9 cellular contexts compared by ENCODE assay signal in genomic region chr12:110531741-110532333, GRCh38. TPM values are rescaled to one million over a fixed set of nuclear protein-coding genes. Genes with fewer than 3 reads are reported as not detected.
DNase-seq lines count a peak whose midpoint lies in the region; ATAC-seq, FAIRE-seq and TF ChIP-seq lines count a peak whose summit lies in the region.
"Had no signal": no experiment of that assay in that cellular context is flagged by ENCODE, and none has a peak within 500 bp of the region (broad histone marks: within the 10 kb centered on the region; RNA-seq: fewer than 3 reads in every experiment).

No MANE protein-coding gene starts in this region.

- DNase-seq in HCEC 1CT (peak; percentile 57), keratinocyte (ENCODE audit: low read depth, low spot score) (no peak), GOT3 (lab: John Stamatoyannopoulos, UW) (no peak), NCI-H128 (lab: John Stamatoyannopoulos, UW; ENCODE audit: unreplicated experiment) (no peak), kidney glomerular epithelial cell (lab: John Stamatoyannopoulos, UW) (no peak)
- no peak for DNase-seq in activated naive CD4-positive, alpha-beta T cell treated with anti-CD3 and anti-CD28 coated beads, Interleukin-2, amount 10 ng/mL, durations not matched to agents 7 days and 5 days

- H3K27me3 ChIP-seq in OCI-LY3 (ENCODE audit: low read depth, low read length), result no peaks in the 10 kb centered on the region
- H3K27me3 ChIP-seq in keratinocyte (ENCODE audit: control insufficient read depth, extremely low read depth, insufficient read depth, low read length), result no peaks in the 10 kb centered on the region

- peak; percentile 86 for ATAC-seq in GM18858 (IDR thresholded peaks at IDR 0.05; ENCODE audit: unreplicated experiment)

- H3K36me3 Mint-ChIP-seq in activated naive CD4-positive, alpha-beta T cell treated with anti-CD3 and anti-CD28 coated beads, Interleukin-2, amount 10 ng/mL, durations not matched to agents 7 days and 5 days, result peaks cover 60% of the 10 kb centered on the region

- FAIRE-seq in keratinocyte (lab: Jason Lieb, UNC), result peak; percentile 46

- H3K27ac Mint-ChIP-seq in activated naive CD4-positive, alpha-beta T cell treated with anti-CD3 and anti-CD28 coated beads, Interleukin-2, amount 10 ng/mL, durations not matched to agents 7 days and 5 days, result no peak overlapping the region

- peak overlapping the region; percentile 65 for H3K4me2 ChIP-seq in OCI-LY3 (ENCODE audit: low read length)
- peak overlapping the region; percentile 25 for H3K4me2 ChIP-seq in keratinocyte (ENCODE audit: control insufficient read depth, extremely low read depth, insufficient read depth, low read depth, low read length)

- TF ChIP-seq CTCF in OCI-LY3 (IDR thresholded peaks at IDR 0.05; ENCODE audit: low read depth, low read length) (no peak), keratinocyte (optimal IDR thresholded peaks at IDR 0.05 in 1 of 3, IDR thresholded peaks at IDR 0.05 in 1 of 3, conservative IDR thresholded peaks at IDR 0.05 in 1 of 3; ENCODE audit: extremely low read depth in 1 of 3, insufficient read depth in 2 of 3, low read length in 3 of 3) (no peak)

- H3K36me3 ChIP-seq in OCI-LY3 (replicated peaks; ENCODE audit: low read depth, low read length), result peaks cover 49% of the 10 kb centered on the region
- peaks cover 11 to 23% of the 10 kb centered on the region in 2 experiments for H3K36me3 ChIP-seq in keratinocyte (ENCODE audit: control insufficient read depth in 2 of 2, extremely low read depth in 1 of 2, insufficient read depth in 2 of 2, low read length in 2 of 2)

- no peaks in the 10 kb centered on the region for H3K27me3 Mint-ChIP-seq in activated naive CD4-positive, alpha-beta T cell treated with anti-CD3 and anti-CD28 coated beads, Interleukin-2, amount 10 ng/mL, durations not matched to agents 7 days and 5 days

- H3K4me3 Mint-ChIP-seq in activated naive CD4-positive, alpha-beta T cell treated with anti-CD3 and anti-CD28 coated beads, Interleukin-2, amount 10 ng/mL, durations not matched to agents 7 days and 5 days, result no peak overlapping the region

- H3K27ac ChIP-seq in OCI-LY3 (ENCODE audit: low read length) (peak overlapping the region; percentile 60), keratinocyte (ENCODE audit: control insufficient read depth, insufficient read depth, low read length) (peak overlapping the region; percentile 19)
- H3K27ac ChIP-seq: SK-N-MC had no signal

- H3K4me1 Mint-ChIP-seq in activated naive CD4-positive, alpha-beta T cell treated with anti-CD3 and anti-CD28 coated beads, Interleukin-2, amount 10 ng/mL, durations not matched to agents 7 days and 5 days, result peaks cover 9% of the 10 kb centered on the region

- H3K4me1 ChIP-seq in OCI-LY3 (ENCODE audit: low read length) (peaks cover 32% of the 10 kb centered on the region), keratinocyte (ENCODE audit: control insufficient read depth, extremely low read depth, insufficient read depth, low read length) (peaks cover 20% of the 10 kb centered on the region)

- H3K9me3 ChIP-seq in OCI-LY3 (ENCODE audit: insufficient read depth, low read length), result no peaks in the 10 kb centered on the region
- H3K9me3 ChIP-seq in keratinocyte (ENCODE audit: control insufficient read depth, low read depth, low read length), result no peaks in the 10 kb centered on the region

- H3K9ac ChIP-seq in OCI-LY3 (ENCODE audit: low read length) (no peak overlapping the region), keratinocyte (ENCODE audit: control insufficient read depth, extremely low read depth, insufficient read depth, low read length) (no peak overlapping the region)

- H3K79me2 ChIP-seq in OCI-LY3 (ENCODE audit: low read length) (peaks cover 16% of the 10 kb centered on the region), keratinocyte (ENCODE audit: control insufficient read depth, insufficient read depth, low read length) (peaks cover 21% of the 10 kb centered on the region)

- no peaks in the 10 kb centered on the region for H3K9me1 ChIP-seq in keratinocyte (ENCODE audit: control insufficient read depth, extremely low read depth, insufficient read depth, low read length)

- dilution Hi-C loops in keratinocyte (cut with MboI; ENCODE audit: extremely low pct_ligation_motif_present, low sequenced_read_pairs), result no loop called here

- CTCF ChIA-PET in activated naive CD4-positive, alpha-beta T cell treated with anti-CD3 and anti-CD28 coated beads, Interleukin-2, amount 10 ng/mL, durations not matched to agents 7 days and 5 days (lab: Charles Lee), result interaction anchor here (1.0 to 3.5 kb wide), 4 partner anchors 23 to 69 kb away, joined by 3 to 12 read pairs (median 3); partner anchors contain the start of genes FAM216A and GPN3

- H2AFZ ChIP-seq in OCI-LY3 (ENCODE audit: low read depth, low read length) (no peak overlapping the region), keratinocyte (ENCODE audit: control insufficient read depth, low read length) (no peak overlapping the region)

- H3K9me3 Mint-ChIP-seq in activated naive CD4-positive, alpha-beta T cell treated with anti-CD3 and anti-CD28 coated beads, Interleukin-2, amount 10 ng/mL, durations not matched to agents 7 days and 5 days, result no peaks in the 10 kb centered on the region

- H3K4me3 ChIP-seq in OCI-LY3 (ENCODE audit: low read length), result peak overlapping the region; percentile 32
- no peak overlapping the region for H3K4me3 ChIP-seq in keratinocyte (ENCODE audit: control insufficient read depth in 2 of 3, extremely low read depth in 1 of 3, insufficient read depth in 2 of 3, low read depth in 1 of 3, low read length in 3 of 3)
- H3K4me3 ChIP-seq: SK-N-MC had no signal

- H4K20me1 ChIP-seq in OCI-LY3 (ENCODE audit: insufficient read depth, low read length) (peaks cover 52% of the 10 kb centered on the region), keratinocyte (ENCODE audit: control insufficient read depth, extremely low read depth, insufficient read depth, low read length) (peaks cover 2% of the 10 kb centered on the region)

RNA-seq across cellular contexts. Expression of gene RAD9B, which starts 29.7 kb away (rescaled TPM):
- 0.15 to 0.41 TPM (median 0.31 TPM) in 3 replicates for polyA plus RNA-seq in keratinocyte
- 0.19 TPM for polyA plus RNA-seq in keratinocyte (2011; ENCODE audit: low read depth)
- 0.57 and 0.63 TPM in 2 replicates for polyA plus RNA-seq in keratinocyte (2011; cell fraction: cytosol; rRNA removed)
- 0.48 and 0.51 TPM in 2 replicates for polyA plus RNA-seq in keratinocyte (2011; cell fraction: nucleus; rRNA removed)
- 0.25 and 0.27 TPM in 2 replicates for polyA plus RNA-seq in keratinocyte (2012; ENCODE audit: low replicate concordance)
- 0.20 to 2.0 TPM in 2 of 3 replicates, not detected in the other for polyA minus RNA-seq in keratinocyte
- not detected for polyA minus RNA-seq in keratinocyte (2011; cell fraction: cytosol; rRNA and poly(A)+ RNA removed)
- 0.11 and 0.31 TPM in 2 replicates for polyA minus RNA-seq in keratinocyte (2011; cell fraction: nucleus; rRNA and poly(A)+ RNA removed)

RNA-seq across cellular contexts. Expression of gene VPS29, which starts 29.9 kb away (rescaled TPM):
- polyA plus RNA-seq in keratinocyte, result 165 to 219 TPM (median 166 TPM) in 3 replicates
- polyA plus RNA-seq in keratinocyte (2011; ENCODE audit: low read depth), result 42.3 TPM
- polyA plus RNA-seq in keratinocyte (2011; cell fraction: cytosol; rRNA removed), result 165 and 304 TPM in 2 replicates
- polyA plus RNA-seq in keratinocyte (2011; cell fraction: nucleus; rRNA removed), result 195 and 206 TPM in 2 replicates
- polyA plus RNA-seq in keratinocyte (2012; ENCODE audit: low replicate concordance), result 124 and 129 TPM in 2 replicates
- 18.8 to 152 TPM (median 97.9 TPM) in 3 replicates for polyA minus RNA-seq in keratinocyte
- 48.7 TPM for polyA minus RNA-seq in keratinocyte (2011; cell fraction: cytosol; rRNA and poly(A)+ RNA removed)
- 30.4 and 33.1 TPM in 2 replicates for polyA minus RNA-seq in keratinocyte (2011; cell fraction: nucleus; rRNA and poly(A)+ RNA removed)

RNA-seq across cellular contexts. Expression of gene PPTC7, which starts 51.3 kb away (rescaled TPM):
- 23.3 to 35.9 TPM (median 23.7 TPM) in 3 replicates for polyA plus RNA-seq in keratinocyte
- 5.6 TPM for polyA plus RNA-seq in keratinocyte (2011; ENCODE audit: low read depth)
- polyA plus RNA-seq in keratinocyte (2011; cell fraction: cytosol; rRNA removed), result 14.6 and 27.5 TPM in 2 replicates
- 21.6 and 28.6 TPM in 2 replicates for polyA plus RNA-seq in keratinocyte (2011; cell fraction: nucleus; rRNA removed)
- polyA plus RNA-seq in keratinocyte (2012; ENCODE audit: low replicate concordance), result 16.2 and 20.7 TPM in 2 replicates
- polyA minus RNA-seq in keratinocyte, result 35.9 to 44.9 TPM (median 36.5 TPM) in 3 replicates
- polyA minus RNA-seq in keratinocyte (2011; cell fraction: cytosol; rRNA and poly(A)+ RNA removed), result 27.0 TPM
- 17.8 and 30.9 TPM in 2 replicates for polyA minus RNA-seq in keratinocyte (2011; cell fraction: nucleus; rRNA and poly(A)+ RNA removed)
